21 cellular contexts compared by ENCODE assay signal in genomic region chr5:151384106-151384505, GRCh38. TPM values are rescaled to one million over a fixed set of nuclear protein-coding genes. Genes with fewer than 3 reads are reported as not detected.
DNase-seq lines count a peak whose midpoint lies in the region; ATAC-seq and TF ChIP-seq lines count a peak whose summit lies in the region.
"Had no signal": no experiment of that assay in that cellular context is flagged by ENCODE, and none has a peak within 500 bp of the region (broad histone marks: within the 10 kb centered on the region; RNA-seq: fewer than 3 reads in every experiment).

No MANE protein-coding gene starts in this region.

- no peak overlapping the region for H3K27ac ChIP-seq in ACC112 (ENCODE audit: low read depth, low read length)
- H3K27ac ChIP-seq in mesenchymal stem cell (ENCODE audit: low read length, poor library complexity, severe bottlenecking) = no peak overlapping the region
- H3K27ac ChIP-seq in vagina = no peak overlapping the region
- H3K27ac ChIP-seq: adrenal gland, C4-2B, neutrophil, right lobe of liver, tibial nerve had no signal

- no peak overlapping the region for H2AK5ac ChIP-seq in mesenchymal stem cell (ENCODE audit: low read length, severe bottlenecking)

- H2AFZ ChIP-seq in ACC112 (ENCODE audit: low read length, unreplicated experiment) (peak overlapping the region; percentile 94), mesenchymal stem cell (ENCODE audit: low read depth, low read length) (no peak overlapping the region)

- no peak for TF ChIP-seq POLR2A in vagina (IDR thresholded peaks at IDR 0.05)

- H3K4ac ChIP-seq in mesenchymal stem cell (ENCODE audit: low read depth in 1 of 2, low read length in 2 of 2) = no peak overlapping the region

- 100% methylated on average over 1 of the region's 2 CpGs for WGBS in mesenchymal stem cell

- H3K9me3 ChIP-seq in mesenchymal stem cell (ENCODE audit: control insufficient read depth, low read length) (no peaks in the 10 kb centered on the region), vagina (no peaks in the 10 kb centered on the region)
- H3K9me3 ChIP-seq: adrenal gland, neutrophil, right lobe of liver, tibial nerve had no signal

- H3K79me2 ChIP-seq in ACC112 (ENCODE audit: control insufficient read depth, insufficient read depth, low read length, unreplicated experiment) = no peaks in the 10 kb centered on the region

- H3K14ac ChIP-seq in mesenchymal stem cell (ENCODE audit: low read length in 2 of 2) = no peak overlapping the region

- intact Hi-C loops in vagina (cut with DNase I) = no loop called here

- H3K27me3 ChIP-seq in ACC112 (ENCODE audit: insufficient read depth, low read length) = peaks cover 31% of the 10 kb centered on the region
- H3K27me3 ChIP-seq in mesenchymal stem cell (ENCODE audit: control insufficient read depth in 1 of 2, insufficient read depth in 1 of 2, low read length in 2 of 2) = peaks cover 11 to 18% of the 10 kb centered on the region in 2 experiments
- H3K27me3 ChIP-seq in vagina = no peaks in the 10 kb centered on the region
- H3K27me3 ChIP-seq: adrenal gland, right lobe of liver, tibial nerve had no signal

- H3K4me3 ChIP-seq in ACC112 (ENCODE audit: low read depth, low read length) (peak overlapping the region; percentile 61), choroid plexus epithelial cell (ENCODE audit: low read depth, low read length) (no peak overlapping the region), mesenchymal stem cell (ENCODE audit: insufficient read depth in 1 of 2, low read depth in 1 of 2, low read length in 2 of 2) (peak overlapping the region in 1 of 2 experiments; percentile 59), vagina (no peak overlapping the region)
- H3K4me3 ChIP-seq: right lobe of liver, tibial nerve had no signal

- no peak overlapping the region for H2BK12ac ChIP-seq in mesenchymal stem cell (ENCODE audit: low read length in 2 of 2)

- no peak overlapping the region for H4K8ac ChIP-seq in mesenchymal stem cell (ENCODE audit: low read length)

- peak overlapping the region; percentile 79 for H3K9ac ChIP-seq in mesenchymal stem cell (ENCODE audit: low read length)

- H3K4me2 ChIP-seq in mesenchymal stem cell (ENCODE audit: low read length, poor library complexity, severe bottlenecking) = no peak overlapping the region

- H3K4me1 ChIP-seq in ACC112 (ENCODE audit: control insufficient read depth, insufficient read depth, low read length, unreplicated experiment) (peaks cover 4% of the 10 kb centered on the region), mesenchymal stem cell (ENCODE audit: control insufficient read depth, insufficient read depth, low read depth, low read length) (no peaks in the 10 kb centered on the region), vagina (no peaks in the 10 kb centered on the region)
- H3K4me1 ChIP-seq: right lobe of liver, tibial nerve had no signal

- DNase-seq in LoVo (ENCODE audit: low spot score) (peak; percentile 16), choroid plexus epithelial cell (ENCODE audit: low read depth) (peak; percentile 10), mesenchymal stem cell (no peak), vagina (ENCODE audit: extremely low spot score in 2 of 2) (no peak), 8988T (no peak), NCI-H345 (lab: John Stamatoyannopoulos, UW) (no peak)
- DNase-seq: activated CD4-positive, alpha-beta T cell treated with anti-CD3 and anti-CD28 coated beads, Interleukin-2, amount 10 ng/mL, durations not matched to agents 7 days and 5 days; activated CD8-positive, alpha-beta memory T cell treated with anti-CD3 and anti-CD28 coated beads, Interleukin-2, amount 50 U/mL, for 4 hours; NCI-H2029; NCI-H446 treated with DMSO at 0.1 percent for 48 hours; right lobe of liver; stimulated activated CD4-positive, alpha-beta T cell treated with anti-CD3 and anti-CD28 coated beads, Interleukin-1b, Interleukin-23, amount 100 ng/mL, for 48 hours; stimulated activated naive CD4-positive, alpha-beta T cell had no signal

- no peak for TF ChIP-seq CTCF in choroid plexus epithelial cell (conservative IDR thresholded peaks at IDR 0.05; ENCODE audit: low read depth, low read length)
- TF ChIP-seq CTCF in vagina (IDR thresholded peaks at IDR 0.05) = no peak

- no peaks in the 10 kb centered on the region for H3K79me1 ChIP-seq in mesenchymal stem cell (replicated peaks; ENCODE audit: low read length, poor library complexity, severe bottlenecking)

- no peak overlapping the region for H2BK15ac ChIP-seq in mesenchymal stem cell (ENCODE audit: low read depth, poor library complexity, severe bottlenecking)

- H3K18ac ChIP-seq in mesenchymal stem cell (ENCODE audit: low read depth in 1 of 2, low read length in 2 of 2) = no peak overlapping the region

- no peak overlapping the region for H3K23ac ChIP-seq in mesenchymal stem cell (ENCODE audit: low read length in 2 of 2)

- no peak overlapping the region for H2BK5ac ChIP-seq in mesenchymal stem cell (ENCODE audit: low read depth, low read length, poor library complexity, severe bottlenecking)

- no peak for ATAC-seq in HG02642 (IDR thresholded peaks at IDR 0.05; ENCODE audit: poor library complexity, unreplicated experiment)

- no peak overlapping the region for H4K91ac ChIP-seq in mesenchymal stem cell (ENCODE audit: low read length)

- H2BK120ac ChIP-seq in mesenchymal stem cell (ENCODE audit: low read depth, low read length) = no peak overlapping the region

- no peaks in the 10 kb centered on the region for H3K36me3 ChIP-seq in ACC112 (ENCODE audit: insufficient read depth, low read length)
- no peaks in the 10 kb centered on the region for H3K36me3 ChIP-seq in mesenchymal stem cell (ENCODE audit: control insufficient read depth in 1 of 2, insufficient read depth in 2 of 2, low read depth in 1 of 2, low read length in 2 of 2)
- H3K36me3 ChIP-seq in vagina = no peaks in the 10 kb centered on the region
- H3K36me3 ChIP-seq: adrenal gland, neutrophil, right lobe of liver, tibial nerve had no signal

RNA-seq across cellular contexts. Expression of gene SLC36A2, which starts 36.7 kb away (rescaled TPM):
- 0.01 TPM for polyA plus RNA-seq in mesenchymal stem cell (2013, experiment 1 of 2)
- not detected for polyA plus RNA-seq in mesenchymal stem cell (2013, experiment 2 of 2)
- total RNA-seq in vagina = not detected
- total RNA-seq: activated CD4-positive, alpha-beta T cell treated with anti-CD3 and anti-CD28 coated beads, Interleukin-2, amount 10 ng/mL, durations not matched to agents 7 days and 5 days; adrenal gland; cardiac septum; right lobe of liver had no signal
- polyA plus RNA-seq: esophagus had no signal

Comparison
In these comparisons a context has a peak if more than half of its experiments do, and no peak if none do; other contexts are left out.
1. DNase-seq: peak in LoVo (single experiment) and choroid plexus epithelial cell (single experiment); none in mesenchymal stem cell (single experiment), vagina (0 of 2), 8988T (single experiment) and NCI-H345 (single experiment).